8 cellular contexts compared by ENCODE assay signal in the genomic region with DNA sequence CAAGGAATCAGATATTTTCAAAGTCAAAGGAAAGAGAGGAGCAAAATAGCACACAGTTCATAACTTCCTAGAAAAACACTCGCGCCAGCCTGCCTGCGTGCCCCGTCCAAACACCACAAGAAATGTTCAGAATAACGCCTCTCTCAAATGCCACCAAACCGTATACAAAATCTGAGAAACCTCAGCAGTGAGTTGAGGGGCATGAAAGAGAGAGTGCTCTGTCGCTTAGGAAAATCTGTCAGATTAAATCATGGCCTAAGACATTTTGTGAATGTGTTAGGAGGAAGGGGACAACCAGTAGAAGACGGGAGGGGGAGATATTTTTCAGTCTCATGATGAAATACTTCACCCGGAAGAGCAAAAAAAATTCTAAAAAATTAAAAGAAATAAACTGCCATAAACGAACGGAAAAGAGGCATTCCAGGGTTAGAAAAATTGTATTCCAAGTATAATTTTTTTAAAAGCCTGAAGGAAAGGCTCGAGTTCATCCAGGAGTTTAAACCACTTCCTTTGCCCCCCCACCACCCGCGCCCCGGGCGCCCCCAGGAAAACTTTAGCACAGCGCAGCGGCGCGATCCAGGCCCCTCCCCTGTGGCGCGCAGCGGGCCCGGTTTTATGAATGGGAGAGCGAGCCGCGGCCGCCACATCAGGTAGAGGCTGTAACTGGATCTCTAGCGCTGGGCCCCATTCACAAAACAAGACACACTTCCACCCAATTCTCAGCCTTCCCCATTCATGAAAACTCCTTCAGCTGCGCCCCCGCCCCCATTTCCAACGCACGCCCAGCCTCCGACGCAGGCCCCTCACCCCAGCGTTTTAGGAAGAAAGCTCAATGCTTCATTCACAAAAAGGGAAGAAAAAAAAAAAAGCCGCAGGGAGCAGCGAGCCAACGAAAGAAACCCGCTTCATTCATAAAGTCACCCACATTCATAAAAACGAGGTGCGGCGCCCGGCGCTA. TPM values are rescaled to one million over a fixed set of nuclear protein-coding genes. Genes with fewer than 3 reads are reported as not detected.
DNase-seq lines count a peak whose midpoint lies in the region; ATAC-seq and TF ChIP-seq lines count a peak whose summit lies in the region.

No MANE protein-coding gene starts in this region.

- H3K4me1 Mint-ChIP-seq in T-helper 1 cell treated with Interleukin-12 subunit alpha and Interleukin-12 subunit beta and Interleukin-4 antibody, amounts not matched to agents 30 μg/mL and 1 μg/mL, for 36 hours (ENCODE audit: low read depth) = peaks cover 32% of the 10 kb centered on the region

- TF ChIP-seq POLR2A in breast epithelium (IDR thresholded peaks at IDR 0.05) = no peak

- peaks cover 86% of the 10 kb centered on the region for H3K27me3 Mint-ChIP-seq in T-helper 1 cell treated with Interleukin-12 subunit alpha and Interleukin-12 subunit beta and Interleukin-4 antibody, amounts not matched to agents 30 μg/mL and 1 μg/mL, for 36 hours (ENCODE audit: low read depth)

- H3K27me3 ChIP-seq in breast epithelium (peaks cover 0 to 7% of the 10 kb centered on the region in 2 donors), iPS-18a (ENCODE audit: control insufficient read depth, insufficient read depth, low read length) (peaks cover 56% of the 10 kb centered on the region)

- ATAC-seq in GM21723 (IDR thresholded peaks at IDR 0.05; ENCODE audit: unreplicated experiment) = peak; percentile 41
- ATAC-seq in sciatic nerve = peak; percentile 44
- no peak for ATAC-seq in HG03135 (IDR thresholded peaks at IDR 0.05; ENCODE audit: unreplicated experiment)

- H3K36me3 Mint-ChIP-seq in T-helper 1 cell treated with Interleukin-12 subunit alpha and Interleukin-12 subunit beta and Interleukin-4 antibody, amounts not matched to agents 30 μg/mL and 1 μg/mL, for 36 hours (ENCODE audit: low read depth) = no peaks in the 10 kb centered on the region

- no peak overlapping the region for H3K27ac Mint-ChIP-seq in T-helper 1 cell treated with Interleukin-12 subunit alpha and Interleukin-12 subunit beta and Interleukin-4 antibody, amounts not matched to agents 30 μg/mL and 1 μg/mL, for 36 hours

- peak overlapping the region; percentile 92 for H3K4me3 Mint-ChIP-seq in T-helper 1 cell treated with Interleukin-12 subunit alpha and Interleukin-12 subunit beta and Interleukin-4 antibody, amounts not matched to agents 30 μg/mL and 1 μg/mL, for 36 hours

- no peaks in the 10 kb centered on the region for H3K9me3 ChIP-seq in breast epithelium
- H3K9me3 ChIP-seq in iPS-18a (ENCODE audit: control insufficient read depth, low read depth, low read length) = no peaks in the 10 kb centered on the region

- DNase-seq in AML-193 (lab: John Stamatoyannopoulos, UW) (peak; percentile 63 to 64), NCI-H2029 (lab: John Stamatoyannopoulos, UW) (peak; percentile 68), breast epithelium (ENCODE audit: low spot score in 2 of 2) (peak; percentile 59 to 62), sciatic nerve (ENCODE audit: low spot score) (peak; percentile 83)

- no peaks in the 10 kb centered on the region for H3K36me3 ChIP-seq in breast epithelium
- H3K36me3 ChIP-seq in iPS-18a (ENCODE audit: control insufficient read depth, low read depth, low read length) = peaks cover 5% of the 10 kb centered on the region

- H3K9me3 Mint-ChIP-seq in T-helper 1 cell treated with Interleukin-12 subunit alpha and Interleukin-12 subunit beta and Interleukin-4 antibody, amounts not matched to agents 30 μg/mL and 1 μg/mL, for 36 hours = no peaks in the 10 kb centered on the region

- H3K4me3 ChIP-seq in breast epithelium (peak overlapping the region; percentile 68 to 82 (median 80)), iPS-18a (ENCODE audit: low read length) (peak overlapping the region; percentile 80)

- intact Hi-C loops in breast epithelium (cut with DNase I; ENCODE audit: low total_unique reads) (no loop called here), sciatic nerve (cut with DNase I) (no loop called here)

- H3K4me1 ChIP-seq in breast epithelium (peaks cover 0 to 8% of the 10 kb centered on the region in 2 donors), iPS-18a (ENCODE audit: control insufficient read depth, low read depth, low read length) (peaks cover 14% of the 10 kb centered on the region)

- peak overlapping the region; percentile 26 to 85 for H3K27ac ChIP-seq in breast epithelium
- H3K27ac ChIP-seq in iPS-18a (ENCODE audit: low read length) = no peak overlapping the region

- TF ChIP-seq CTCF in breast epithelium (IDR thresholded peaks at IDR 0.05) = no peak

- peak overlapping the region; percentile 75 for H3K9ac ChIP-seq in iPS-18a (ENCODE audit: low read length)

RNA-seq across cellular contexts. Expression of a gene that starts 1.5 kb away (rescaled TPM):
- 10 to 100 TPM in 2 of 3 donors, 1 to 10 TPM in 1; 9.1 to 19.0 (median 16.1) TPM for total RNA-seq in breast epithelium
- total RNA-seq in sciatic nerve = 56.3 TPM
